In the genomic region with DNA sequence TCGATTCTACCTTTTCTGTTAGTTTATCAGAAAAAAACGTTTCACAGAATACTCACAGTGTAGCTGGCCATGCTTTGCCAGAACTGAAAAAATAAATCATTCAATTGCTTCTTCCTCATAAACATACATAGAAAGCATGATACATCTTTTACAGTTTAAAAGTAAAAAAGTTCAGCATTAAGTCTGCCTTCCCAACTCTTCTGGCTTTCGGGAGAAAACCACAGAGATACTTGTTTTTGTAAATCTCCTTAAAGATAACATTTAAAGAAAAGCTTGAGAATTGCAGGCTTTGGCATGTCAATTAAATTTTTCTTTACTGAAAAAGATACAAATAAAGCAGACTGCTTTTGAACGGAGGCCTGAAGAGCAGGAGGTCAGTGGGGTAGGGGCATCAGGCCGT, we compare ENCODE assay signal across 21 cellular contexts.
DNase-seq lines count a peak whose midpoint lies in the region; TF ChIP-seq lines count a peak whose summit lies in the region.
"Had no signal": no experiment of that assay in that cellular context is flagged by ENCODE, and none has a peak within 500 bp of the region (broad histone marks: within the 10 kb centered on the region; RNA-seq: fewer than 3 reads in every experiment).

No MANE protein-coding gene starts in this region.

- DNase-seq in breast epithelium (ENCODE audit: low spot score in 2 of 2), result no peak
- DNase-seq in MCF 10A (ENCODE audit: unreplicated experiment), result no peak
- DNase-seq in hepatocyte (ENCODE audit: low spot score), result no peak
- DNase-seq in prostate gland (ENCODE audit: low spot score), result no peak
- DNase-seq in NCI-H446 treated with DMSO at 0.1 percent for 48 hours (lab: John Stamatoyannopoulos, UW), result no peak
- DNase-seq in activated CD4-positive, alpha-beta T cell treated with anti-CD3 and anti-CD28 coated beads for 4 hours, result no peak
- DNase-seq in NCI-H2081 treated with DMSO at 0.1 percent for 48 hours (lab: John Stamatoyannopoulos, UW), result no peak
- DNase-seq: 8988T; activated CD4-positive, alpha-beta T cell treated with anti-CD3 and anti-CD28 coated beads, Interleukin-2, amount 10 ng/mL, durations not matched to agents 24 days and 14 days; DMS79; dorsolateral prefrontal cortex; GM23248; NCI-H1694; NCI-H748 treated with DMSO at 0.1 percent for 48 hours; retina; SJCRH30; T-helper 17 cell; thyroid gland had no signal

- no peaks in the 10 kb centered on the region for H4K20me1 ChIP-seq in hepatocyte (ENCODE audit: insufficient read depth, poor library complexity, severe bottlenecking)

- peak overlapping the region; percentile 49 to 56 for H3K27ac ChIP-seq in breast epithelium
- H3K27ac ChIP-seq in hepatocyte, result peak overlapping the region; percentile 66
- H3K27ac ChIP-seq in prostate gland, result peak overlapping the region; percentile 59 to 67
- H3K27ac ChIP-seq in urinary bladder (ENCODE audit: low read depth), result peak overlapping the region; percentile 32
- H3K27ac ChIP-seq: GM23248, SJCRH30 had no signal

- H3K4me1 Mint-ChIP-seq in MCF 10A (ENCODE audit: insufficient read depth, unreplicated experiment), result peaks cover 6% of the 10 kb centered on the region
- H3K4me1 Mint-ChIP-seq: activated CD4-positive, alpha-beta T cell treated with anti-CD3 and anti-CD28 coated beads, Interleukin-2, amount 10 ng/mL, durations not matched to agents 24 days and 14 days; B cell; T-helper 17 cell had no signal

- no peaks in the 10 kb centered on the region for H3K9me2 ChIP-seq in hepatocyte (replicated peaks; ENCODE audit: insufficient read depth)

- no peaks in the 10 kb centered on the region for H3K9me3 Mint-ChIP-seq in MCF 10A (ENCODE audit: unreplicated experiment)
- H3K9me3 Mint-ChIP-seq: activated CD4-positive, alpha-beta T cell treated with anti-CD3 and anti-CD28 coated beads, Interleukin-2, amount 10 ng/mL, durations not matched to agents 24 days and 14 days; activated T-helper 2 cell treated with anti-CD3 and anti-CD28 coated beads, Interferon-gamma antibody, Interleukin-2, Interleukin-4, amounts not matched to agents 10 μg/mL and 5 μg/mL and 100 μg/mL, durations not matched to agents 14 hours and 24 hours and 36 hours had no signal

- peaks cover 36% of the 10 kb centered on the region for H3K36me3 Mint-ChIP-seq in MCF 10A (ENCODE audit: insufficient read depth, unreplicated experiment)

- H3K36me3 ChIP-seq in breast epithelium (no peaks in the 10 kb centered on the region), hepatocyte (replicated peaks; ENCODE audit: insufficient read depth, low read depth) (no peaks in the 10 kb centered on the region), prostate gland (no peaks in the 10 kb centered on the region), urinary bladder (ENCODE audit: insufficient read depth) (no peaks in the 10 kb centered on the region)

- H3K9me3 ChIP-seq in breast epithelium (no peaks in the 10 kb centered on the region), hepatocyte (ENCODE audit: low read depth) (no peaks in the 10 kb centered on the region), prostate gland (no peaks in the 10 kb centered on the region)
- H3K9me3 ChIP-seq: SJCRH30, thyroid gland had no signal

- H3K27me3 Mint-ChIP-seq in MCF 10A (ENCODE audit: insufficient read depth, unreplicated experiment), result no peaks in the 10 kb centered on the region
- H3K27me3 Mint-ChIP-seq: activated CD4-positive, alpha-beta T cell treated with anti-CD3 and anti-CD28 coated beads, Interleukin-2, amount 10 ng/mL, durations not matched to agents 24 days and 14 days; B cell; T-helper 17 cell had no signal

- 47% methylated on average over 5 of the region's 5 CpGs for WGBS in hepatocyte (ENCODE audit: low lambda C conversion rate, missing lambda C conversion rate)
- WGBS in prostate gland, result 29% methylated on average over 5 of the region's 5 CpGs
- 25% methylated on average over 5 of the region's 5 CpGs for WGBS in urinary bladder

- no TSS peak for BruUV-seq in MCF 10A (replicated peaks; lab: Mats Ljungman, UMichigan)

- TF ChIP-seq CTCF in breast epithelium (IDR thresholded peaks at IDR 0.05) (no peak), MCF 10A (IDR thresholded peaks at IDR 0.05; ENCODE audit: unreplicated experiment) (no peak), hepatocyte (IDR thresholded peaks at IDR 0.05; ENCODE audit: poor library complexity) (no peak), prostate gland (IDR thresholded peaks at IDR 0.05) (no peak)

- H3K4me2 ChIP-seq in hepatocyte, result peak overlapping the region; percentile 45

- H3K4me1 ChIP-seq in breast epithelium (peaks cover 0 to 10% of the 10 kb centered on the region in 2 donors), hepatocyte (ENCODE audit: insufficient read depth) (peaks cover 42% of the 10 kb centered on the region), prostate gland (replicated peaks) (no peaks in the 10 kb centered on the region), urinary bladder (ENCODE audit: insufficient read depth) (no peaks in the 10 kb centered on the region)

- H3K27me3 ChIP-seq in breast epithelium (no peaks in the 10 kb centered on the region), hepatocyte (no peaks in the 10 kb centered on the region), prostate gland (replicated peaks; ENCODE audit: insufficient read depth) (no peaks in the 10 kb centered on the region)
- H3K27me3 ChIP-seq: dorsolateral prefrontal cortex, SJCRH30, thyroid gland had no signal

- CTCF ChIA-PET in MCF 10A (lab: Yijun Ruan, JAX), result interaction anchor here (1.3 to 11.6 kb wide), 4 partner anchors 27 to 203 kb away, joined by 3 to 121 read pairs (median 48); a partner anchor contains a TSS

- H3K27ac Mint-ChIP-seq in MCF 10A (ENCODE audit: low read depth, unreplicated experiment), result no peak overlapping the region
- H3K27ac Mint-ChIP-seq: activated CD4-positive, alpha-beta T cell treated with anti-CD3 and anti-CD28 coated beads, Interleukin-2, amount 10 ng/mL, durations not matched to agents 24 days and 14 days; activated T-helper 2 cell treated with anti-CD3 and anti-CD28 coated beads, Interferon-gamma antibody, Interleukin-2, Interleukin-4, amounts not matched to agents 10 μg/mL and 5 μg/mL and 100 μg/mL, durations not matched to agents 14 hours and 24 hours and 36 hours; B cell had no signal

- no peak overlapping the region for H2AFZ ChIP-seq in hepatocyte
- H2AFZ ChIP-seq: GM23248 had no signal

- intact Hi-C loops in breast epithelium (cut with DNase I; ENCODE audit: low total_unique reads) (no loop called here), MCF 10A (cut with micrococcal nuclease) (no loop called here), prostate gland (cut with DNase I) (no loop called here)

- H3K79me2 ChIP-seq in hepatocyte, result peaks cover 4% of the 10 kb centered on the region

- H3K4me3 ChIP-seq in breast epithelium (no peak overlapping the region), hepatocyte (no peak overlapping the region), prostate gland (no peak overlapping the region), urinary bladder (ENCODE audit: low read depth, low read length) (no peak overlapping the region)
- H3K4me3 ChIP-seq: dorsolateral prefrontal cortex, GM23248, SJCRH30, thyroid gland had no signal

- no peak overlapping the region for H3K4me3 Mint-ChIP-seq in MCF 10A (ENCODE audit: unreplicated experiment)
- H3K4me3 Mint-ChIP-seq: activated CD4-positive, alpha-beta T cell treated with anti-CD3 and anti-CD28 coated beads, Interleukin-2, amount 10 ng/mL, durations not matched to agents 24 days and 14 days; B cell; T-helper 17 cell had no signal

- no peak for TF ChIP-seq POLR2A in breast epithelium (IDR thresholded peaks at IDR 0.05)
- TF ChIP-seq POLR2A in prostate gland (IDR thresholded peaks at IDR 0.05), result no peak

- POLR2A ChIA-PET in MCF 10A (lab: Yijun Ruan, JAX), result no interaction called here
